Comparison of ENCODE assay signal across 11 cellular contexts in genomic region chr15:75195122-75195765, GRCh38. TPM values are rescaled to one million over a fixed set of nuclear protein-coding genes. Genes with fewer than 3 reads are reported as not detected.
DNase-seq lines count a peak whose midpoint lies in the region; ATAC-seq and TF ChIP-seq lines count a peak whose summit lies in the region.
"Had no signal": no experiment of that assay in that cellular context is flagged by ENCODE, and none has a peak within 500 bp of the region (broad histone marks: within the 10 kb centered on the region; RNA-seq: fewer than 3 reads in every experiment).

No MANE protein-coding gene starts in this region.

- H3K36me3 ChIP-seq in psoas muscle (ENCODE audit: insufficient read depth in 1 of 2, low read depth in 1 of 2) (no peaks in the 10 kb centered on the region), colonic mucosa (no peaks in the 10 kb centered on the region)

- 14 to 25% (median 20%) methylated on average over 13 of the region's 13 CpGs for WGBS in psoas muscle, 3 donors

- H3K27ac ChIP-seq in psoas muscle (no peak overlapping the region), colonic mucosa (no peak overlapping the region)
- H3K27ac ChIP-seq: GM23248, PC-9 had no signal

- no peak overlapping the region for H3K4me3 ChIP-seq in psoas muscle
- H3K4me3 ChIP-seq in colonic mucosa = no peak overlapping the region
- H3K4me3 ChIP-seq: GM23248, PC-9 had no signal

- DNase-seq in COLO668 (lab: John Stamatoyannopoulos, UW; ENCODE audit: unreplicated experiment) = peak; percentile 91
- peak; percentile 69 for DNase-seq in NCI-H146 treated with DMSO at 0.1 percent for 48 hours (lab: John Stamatoyannopoulos, UW; ENCODE audit: unreplicated experiment)
- DNase-seq in SK-N-DZ (ENCODE audit: low spot score) = peak; percentile 70
- DNase-seq in medulla oblongata (ENCODE audit: extremely low spot score) = peak; percentile 59
- no peak for DNase-seq in psoas muscle
- no peak for DNase-seq in colonic mucosa
- no peak for DNase-seq in HUDEP-2 (lab: John Stamatoyannopoulos, UW; ENCODE audit: unreplicated experiment in 76 of 76)
- DNase-seq: AML-193, GM23248, PC-9 had no signal

- no peak for ATAC-seq in psoas muscle
- no peak for ATAC-seq in HG03520 (IDR thresholded peaks at IDR 0.05; ENCODE audit: unreplicated experiment)

- TF ChIP-seq CTCF in psoas muscle (IDR thresholded peaks at IDR 0.05) (no peak), colonic mucosa (IDR thresholded peaks at IDR 0.05) (no peak)

- no peaks in the 10 kb centered on the region for H3K4me1 ChIP-seq in psoas muscle
- H3K4me1 ChIP-seq in colonic mucosa = no peaks in the 10 kb centered on the region

- no peaks in the 10 kb centered on the region for H3K27me3 ChIP-seq in psoas muscle (ENCODE audit: insufficient read depth in 3 of 3, low read length in 2 of 3)
- no peaks in the 10 kb centered on the region for H3K27me3 ChIP-seq in colonic mucosa

- intact Hi-C loops in psoas muscle (cut with DNase I) = no loop called here
- intact Hi-C loops in colonic mucosa (cut with DNase I) = no loop called here

- no peak overlapping the region for H3K9ac ChIP-seq in colonic mucosa (ENCODE audit: low read depth in 2 of 2, low read length in 2 of 2)
- H3K9ac ChIP-seq: GM23248 had no signal

- H3K9me3 ChIP-seq in psoas muscle (no peaks in the 10 kb centered on the region), colonic mucosa (no peaks in the 10 kb centered on the region)

RNA-seq across cellular contexts. Expression of gene C15orf39, which starts 6.4 kb away (rescaled TPM):
- 9.6 and 10.9 TPM in 2 replicates for polyA plus RNA-seq in SK-N-DZ (2014; cell fraction: cytosol; rRNA removed)
- 3.4 and 6.2 TPM in 2 replicates for polyA plus RNA-seq in SK-N-DZ (2014; cell fraction: nucleus; rRNA removed)
- total RNA-seq in psoas muscle (1 to 10 TPM; 4.0 to 4.6 (median 4.2) TPM), colonic mucosa (10 to 100 TPM; 22.3 to 27.3 TPM)
- polyA plus RNA-seq in psoas muscle = 1 to 10 TPM; 2.5 to 3.4 (median 2.6) TPM

Comparison
In these comparisons a context has a peak if more than half of its experiments do, and no peak if none do; other contexts are left out.
1. DNase-seq: peak in COLO668 (single experiment), NCI-H146 treated with DMSO at 0.1 percent for 48 hours (single experiment), SK-N-DZ (single experiment) and medulla oblongata (single experiment); none in psoas muscle (0 of 2), colonic mucosa (single experiment) and HUDEP-2 (0 of 76).
2. RNA of gene C15orf39, which starts 6.4 kb away (total RNA-seq): 22.3 to 27.3 TPM in colonic mucosa; 4.0 to 4.6 TPM in psoas muscle; every median in the first group is over 4 times any median in the second.